In genomic region chr20:46399401-46399800, GRCh38 we compare ENCODE assay signal across 11 cellular contexts. TPM values are rescaled to one million over a fixed set of nuclear protein-coding genes. Genes with fewer than 3 reads are reported as not detected.
DNase-seq lines count a peak whose midpoint lies in the region; ATAC-seq and TF ChIP-seq lines count a peak whose summit lies in the region.
"Had no signal": no experiment of that assay in that cellular context is flagged by ENCODE, and none has a peak within 500 bp of the region (broad histone marks: within the 10 kb centered on the region; RNA-seq: fewer than 3 reads in every experiment).

No MANE protein-coding gene starts in this region.

- 15 to 36% (median 35%) methylated on average over 3 of the region's 3 CpGs for WGBS in adipose tissue, 3 donors
- WGBS in upper lobe of left lung, 2 donors, result 9 to 26% methylated on average over 3 of the region's 3 CpGs

- H3K27me3 ChIP-seq in upper lobe of left lung, result no peaks in the 10 kb centered on the region

- H3K27ac Mint-ChIP-seq in activated naive CD4-positive, alpha-beta T cell treated with anti-CD3 and anti-CD28 coated beads, Interleukin-2, amount 50 U/mL, for 24 hours, result peak overlapping the region; percentile 59
- H3K27ac Mint-ChIP-seq in mesothelial cell of epicardium, result peak overlapping the region; percentile 77
- H3K27ac Mint-ChIP-seq: B cell had no signal

- peaks cover 0 to 13% (median under 1%) of the 10 kb centered on the region in 4 donors for H3K36me3 ChIP-seq in upper lobe of left lung

- no peak overlapping the region for H3K4me3 ChIP-seq in upper lobe of left lung
- H3K4me3 ChIP-seq: K562 had no signal

- H3K9me3 Mint-ChIP-seq in activated naive CD4-positive, alpha-beta T cell treated with anti-CD3 and anti-CD28 coated beads, Interleukin-2, amount 50 U/mL, for 24 hours, result no peaks in the 10 kb centered on the region
- no peaks in the 10 kb centered on the region for H3K9me3 Mint-ChIP-seq in mesothelial cell of epicardium

- peak overlapping the region; percentile 61 for H3K4me3 Mint-ChIP-seq in activated naive CD4-positive, alpha-beta T cell treated with anti-CD3 and anti-CD28 coated beads, Interleukin-2, amount 50 U/mL, for 24 hours
- no peak overlapping the region for H3K4me3 Mint-ChIP-seq in mesothelial cell of epicardium
- H3K4me3 Mint-ChIP-seq: B cell had no signal

- no peak for TF ChIP-seq CTCF in mesothelial cell of epicardium (IDR thresholded peaks at IDR 0.05; ENCODE audit: unreplicated experiment)
- TF ChIP-seq CTCF in upper lobe of left lung (IDR thresholded peaks at IDR 0.05), result no peak

- peaks cover 5% of the 10 kb centered on the region for H3K36me3 Mint-ChIP-seq in activated naive CD4-positive, alpha-beta T cell treated with anti-CD3 and anti-CD28 coated beads, Interleukin-2, amount 50 U/mL, for 24 hours
- no peaks in the 10 kb centered on the region for H3K36me3 Mint-ChIP-seq in mesothelial cell of epicardium

- DNase-seq in activated naive CD4-positive, alpha-beta T cell (lab: John Stamatoyannopoulos, UW), result no peak
- DNase-seq in mesothelial cell of epicardium (ENCODE audit: low spot score in 2 of 2, unreplicated experiment in 2 of 2), result no peak
- DNase-seq in upper lobe of left lung, result peak in 1 of 2 donors; percentile 33
- DNase-seq in superior temporal gyrus (ENCODE audit: extremely low spot score), result no peak
- no peak for DNase-seq in stimulated activated CD4-positive, alpha-beta T cell treated with anti-CD3 and anti-CD28 coated beads, Interleukin-1b, Interleukin-23, amount 100 ng/mL, for 48 hours
- DNase-seq: occipital lobe had no signal

- H3K27ac ChIP-seq in adipose tissue (ENCODE audit: low read depth, low read length), result peak overlapping the region; percentile 72
- H3K27ac ChIP-seq in upper lobe of left lung, result peak overlapping the region; percentile 83 to 96 (median 88)

- peak; percentile 45 to 70 for ATAC-seq in upper lobe of left lung (ENCODE audit: low FRiP score in 2 of 2)
- no peak for ATAC-seq in GM19351 (IDR thresholded peaks at IDR 0.05; ENCODE audit: unreplicated experiment)
- ATAC-seq: K562 had no signal

- peaks cover 65% of the 10 kb centered on the region for H3K4me1 Mint-ChIP-seq in activated naive CD4-positive, alpha-beta T cell treated with anti-CD3 and anti-CD28 coated beads, Interleukin-2, amount 50 U/mL, for 24 hours
- H3K4me1 Mint-ChIP-seq in mesothelial cell of epicardium, result peaks cover 42% of the 10 kb centered on the region

- TF ChIP-seq EP300 in upper lobe of left lung (IDR thresholded peaks at IDR 0.05), result no peak

- TF ChIP-seq POLR2A in upper lobe of left lung (IDR thresholded peaks at IDR 0.05), result peak in 1 of 4 donors; percentile 20

- peaks cover 65 to 78% (median 75%) of the 10 kb centered on the region in 4 donors for H3K4me1 ChIP-seq in upper lobe of left lung

- no peaks in the 10 kb centered on the region for H3K27me3 Mint-ChIP-seq in activated naive CD4-positive, alpha-beta T cell treated with anti-CD3 and anti-CD28 coated beads, Interleukin-2, amount 50 U/mL, for 24 hours
- H3K27me3 Mint-ChIP-seq in mesothelial cell of epicardium (ENCODE audit: low read depth), result no peaks in the 10 kb centered on the region
- H3K27me3 Mint-ChIP-seq: B cell had no signal

- H3K9me3 ChIP-seq in upper lobe of left lung, result no peaks in the 10 kb centered on the region

RNA-seq across cellular contexts. Expression of gene ELMO2, which starts 7.0 kb away (rescaled TPM):
- polyA plus RNA-seq in adipose tissue, result 10 to 100 TPM; 13.0 to 22.8 (median 21.9) TPM
- 53.2 to 56.5 TPM (median 54.2 TPM) in 3 replicates for total RNA-seq in mesothelial cell of epicardium
- total RNA-seq in upper lobe of left lung, result 100 to 1,000 TPM in 1 of 6 donors, 10 to 100 TPM in 5; 36.4 to 103 (median 46.3) TPM
